Comparison of ENCODE assay signal across 8 cellular contexts in the genomic region with DNA sequence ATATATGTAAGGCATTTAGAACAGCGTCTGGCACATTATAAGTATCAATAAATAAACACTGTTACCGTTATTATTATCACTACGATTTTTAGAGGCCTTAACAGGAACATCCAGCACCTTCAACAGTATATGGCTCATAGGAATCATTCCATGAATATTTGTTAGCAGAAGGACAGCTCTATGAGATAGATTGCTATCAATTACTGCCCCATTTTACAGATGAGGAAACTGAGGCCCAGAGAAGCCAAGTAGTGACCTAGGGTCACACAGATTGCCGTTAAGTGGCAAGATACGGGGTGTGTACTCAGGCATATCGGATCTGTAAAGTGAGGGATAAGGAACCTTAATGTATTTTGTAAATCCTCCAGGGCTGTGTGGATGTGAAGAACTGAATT. TPM values are rescaled to one million over a fixed set of nuclear protein-coding genes. Genes with fewer than 3 reads are reported as not detected.
DNase-seq lines count a peak whose midpoint lies in the region; ATAC-seq, FAIRE-seq and TF ChIP-seq lines count a peak whose summit lies in the region.

No MANE protein-coding gene starts in this region.

- DNase-seq in AG04449 (ENCODE audit: low read depth, low spot score) (no peak), choroid plexus epithelial cell (ENCODE audit: low read depth) (no peak), naive B cell (no peak), SHP77 treated with DMSO at 0.1 percent for 48 hours (lab: John Stamatoyannopoulos, UW) (no peak), sciatic nerve (ENCODE audit: low spot score) (no peak), urothelium cell line (ENCODE audit: low spot score) (no peak)

- H3K4me1 Mint-ChIP-seq in naive B cell, result peaks cover 14 to 29% (median 15%) of the 10 kb centered on the region in 3 donors

- intact Hi-C loops in sciatic nerve (cut with DNase I), result loop anchor here (10.0 kb wide), 1 partner anchor 93 kb away; a partner anchor contains a TSS

- no peak for FAIRE-seq in urothelium cell line (lab: Jason Lieb, UNC)

- peaks cover 0 to 4% (median 0%) of the 10 kb centered on the region in 3 donors for H3K27me3 Mint-ChIP-seq in naive B cell

- H3K27ac ChIP-seq in KMS-11, result 0 out of 2 replicates have a peak overlapping the region, but pooled peaks have one; percentile 71

- H3K36me3 Mint-ChIP-seq in naive B cell, result no peaks in the 10 kb centered on the region

- no peaks in the 10 kb centered on the region for H3K36me3 ChIP-seq in KMS-11 (ENCODE audit: insufficient read depth)

- H3K79me2 ChIP-seq in KMS-11 (ENCODE audit: insufficient read depth, low read depth), result peaks cover 21% of the 10 kb centered on the region; the same call in 1 of the 2 replicates

- H3K9me3 Mint-ChIP-seq in naive B cell, result peaks cover 0 to 2% (median 0%) of the 10 kb centered on the region in 7 donors

- no peak for TF ChIP-seq CTCF in AG04449 (IDR thresholded peaks at IDR 0.05; ENCODE audit: insufficient read depth, low read length, missing control alignments)
- no peak for TF ChIP-seq CTCF in KMS-11 (conservative IDR thresholded peaks at IDR 0.05; ENCODE audit: low read depth, low read length)
- TF ChIP-seq CTCF in choroid plexus epithelial cell (conservative IDR thresholded peaks at IDR 0.05; ENCODE audit: low read depth, low read length), result no peak

- H3K27me3 ChIP-seq in KMS-11 (ENCODE audit: insufficient read depth, low read depth), result no peaks in the 10 kb centered on the region

- peak overlapping the region; percentile 89 to 100 (median 98) for H3K4me3 Mint-ChIP-seq in naive B cell

- H3K4me1 ChIP-seq in KMS-11 (ENCODE audit: low read depth, poor library complexity, severe bottlenecking), result peaks cover 14% of the 10 kb centered on the region

- peak overlapping the region; percentile 61 for H2AFZ ChIP-seq in KMS-11 (ENCODE audit: low read depth)

- H4K20me1 ChIP-seq in KMS-11 (ENCODE audit: insufficient read depth), result no peaks in the 10 kb centered on the region

- H3K4me3 ChIP-seq in AG04449 (ENCODE audit: low read depth, low read length) (peak overlapping the region; percentile 99), KMS-11 (IDR thresholded peaks at IDR 0.05; ENCODE audit: insufficient read depth, low read depth, low read length) (no peak overlapping the region), choroid plexus epithelial cell (ENCODE audit: low read depth, low read length) (peak overlapping the region; percentile 99)

- POLR2A ChIA-PET in AG04449 (lab: Yijun Ruan, JAX), result interaction anchor here (0.6 to 2.7 kb wide), 10 partner anchors 15 to 203 kb away, joined by 3 to 12 read pairs (median 5); a partner anchor contains a TSS

- H3K27ac Mint-ChIP-seq in naive B cell, result peak overlapping the region; percentile 94 to 99 (median 98)

- H3K9ac ChIP-seq in KMS-11, result peak overlapping the region; percentile 69; the same call in 1 of the 2 replicates

- no peak for ATAC-seq in naive B cell (ENCODE audit: low read depth in 2 of 2)
- ATAC-seq in GM21447 (IDR thresholded peaks at IDR 0.05; ENCODE audit: unreplicated experiment), result no peak
- ATAC-seq in sciatic nerve, result no peak

- peak overlapping the region; percentile 47 for H3K4me2 ChIP-seq in KMS-11

- CTCF ChIA-PET in AG04449 (lab: Yijun Ruan, JAX), result interaction anchor here (0.8 to 11.5 kb wide), 27 partner anchors 8 to 235 kb away, joined by 3 to 230 read pairs (median 4); a partner anchor contains a TSS

RNA-seq across cellular contexts. Expression of a gene that starts 0.5 kb away (rescaled TPM):
- 10 to 100 TPM; 71.6 to 97.1 (median 74.1) TPM for polyA plus RNA-seq in naive B cell (ENCODE audit: low read depth in 6 of 6)
- 34.3 TPM for total RNA-seq in sciatic nerve

RNA-seq across cellular contexts. Expression of a gene that starts 29.4 kb away (rescaled TPM):
- not detected for polyA plus RNA-seq in naive B cell (ENCODE audit: low read depth in 6 of 6)
- 0.40 TPM for total RNA-seq in sciatic nerve

RNA-seq across cellular contexts. Expression of a gene that starts 30.3 kb away (rescaled TPM):
- polyA plus RNA-seq in naive B cell (ENCODE audit: low read depth in 6 of 6), result under 1 TPM in 4 of 6 donors, not detected in 2; 0.26 to 0.91 (median 0.55) TPM
- 3.8 TPM for total RNA-seq in sciatic nerve
